In the genomic region with DNA sequence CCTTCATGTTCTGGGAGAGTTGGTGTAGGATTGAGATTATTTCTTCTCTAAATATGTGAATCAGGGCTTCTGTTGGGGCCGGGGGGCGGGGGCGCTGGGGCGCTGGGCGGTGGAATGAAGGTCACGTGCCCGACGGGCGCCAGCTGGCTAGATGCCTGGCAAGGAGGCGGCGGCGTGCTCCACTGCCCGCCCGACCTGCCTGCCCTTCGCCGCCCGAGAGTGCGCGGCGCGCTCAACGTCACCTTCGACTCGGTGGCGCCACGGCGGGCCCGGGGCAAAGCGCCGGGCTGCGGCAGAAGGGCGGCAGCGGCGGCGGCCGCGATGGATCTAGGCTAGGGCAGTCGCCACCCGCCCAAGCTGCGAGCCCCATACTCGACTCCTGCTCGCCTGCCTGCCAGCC, we compare ENCODE assay signal across 9 cellular contexts. TPM values are rescaled to one million over a fixed set of nuclear protein-coding genes. Genes with fewer than 3 reads are reported as not detected.
DNase-seq lines count a peak whose midpoint lies in the region; ATAC-seq, FAIRE-seq and TF ChIP-seq lines count a peak whose summit lies in the region.
"Had no signal": no experiment of that assay in that cellular context is flagged by ENCODE, and none has a peak within 500 bp of the region (broad histone marks: within the 10 kb centered on the region; RNA-seq: fewer than 3 reads in every experiment).

No MANE protein-coding gene starts in this region.

- H3K36me3 ChIP-seq in kidney (ENCODE audit: control insufficient read depth in 1 of 2, insufficient read depth in 2 of 2, low read length in 2 of 2) (no peaks in the 10 kb centered on the region), transverse colon (no peaks in the 10 kb centered on the region)
- H3K36me3 ChIP-seq: BLaER1 had no signal

- intact Hi-C loops in activated CD4-positive, alpha-beta memory T cell treated with anti-CD3 and anti-CD28 coated beads for 36 hours (cut with micrococcal nuclease): no loop called here
- intact Hi-C loops in kidney (cut with DNase I): no loop called here
- intact Hi-C loops in transverse colon (cut with DNase I; ENCODE audit: low total_unique reads): no loop called here

- CTCF ChIA-PET in activated CD4-positive, alpha-beta memory T cell treated with anti-CD3 and anti-CD28 coated beads for 36 hours (lab: Charles Lee): no interaction called here
- CTCF ChIA-PET in activated CD4-positive, alpha-beta memory T cell treated with anti-CD3 and anti-CD28 coated beads, Interleukin-2, amount 10 ng/mL, durations not matched to agents 7 days and 5 days (lab: Charles Lee): no interaction called here

- no peak overlapping the region for H3K4me3 Mint-ChIP-seq in activated CD4-positive, alpha-beta memory T cell treated with anti-CD3 and anti-CD28 coated beads for 36 hours
- H3K4me3 Mint-ChIP-seq in activated CD4-positive, alpha-beta memory T cell treated with anti-CD3 and anti-CD28 coated beads, Interleukin-2, amount 10 ng/mL, durations not matched to agents 7 days and 5 days: no peak overlapping the region
- H3K4me3 Mint-ChIP-seq in activated naive CD8-positive, alpha-beta T cell treated with anti-CD3 and anti-CD28 coated beads, Interleukin-2, amount 10 ng/mL, durations not matched to agents 7 days and 5 days: peak overlapping the region; percentile 37

- TF ChIP-seq EP300 in transverse colon (IDR thresholded peaks at IDR 0.05; ENCODE audit: low read depth): no peak

- H3K4me3 ChIP-seq in kidney (ENCODE audit: low read length in 2 of 2) (peak overlapping the region in 1 of 2 donors; percentile 48), transverse colon (peak overlapping the region in 3 of 4 donors; percentile 18 to 34 (median 24))
- H3K4me3 ChIP-seq: BLaER1 had no signal

- peaks cover 7% of the 10 kb centered on the region for H3K9me3 Mint-ChIP-seq in activated CD4-positive, alpha-beta memory T cell treated with anti-CD3 and anti-CD28 coated beads for 36 hours
- H3K9me3 Mint-ChIP-seq in activated CD4-positive, alpha-beta memory T cell treated with anti-CD3 and anti-CD28 coated beads, Interleukin-2, amount 10 ng/mL, durations not matched to agents 7 days and 5 days: peaks cover 6% of the 10 kb centered on the region
- peaks cover 2% of the 10 kb centered on the region for H3K9me3 Mint-ChIP-seq in activated naive CD8-positive, alpha-beta T cell treated with anti-CD3 and anti-CD28 coated beads, Interleukin-2, amount 10 ng/mL, durations not matched to agents 7 days and 5 days

- ATAC-seq in activated naive CD8-positive, alpha-beta T cell treated with anti-CD3 and anti-CD28 coated beads, Interleukin-2, amount 10 ng/mL, durations not matched to agents 7 days and 5 days (ENCODE audit: low read depth): no peak
- ATAC-seq in GM21825 (IDR thresholded peaks at IDR 0.05; ENCODE audit: unreplicated experiment): no peak
- no peak for ATAC-seq in GM18511 (IDR thresholded peaks at IDR 0.05; ENCODE audit: unreplicated experiment)

- DNase-seq in activated CD4-positive, alpha-beta memory T cell treated with anti-CD3 and anti-CD28 coated beads for 36 hours: peak; percentile 18
- no peak for DNase-seq in activated CD4-positive, alpha-beta memory T cell treated with anti-CD3 and anti-CD28 coated beads, Interleukin-2, amount 10 ng/mL, durations not matched to agents 7 days and 5 days
- peak; percentile 35 for DNase-seq in activated naive CD8-positive, alpha-beta T cell treated with anti-CD3 and anti-CD28 coated beads, Interleukin-2, amount 10 ng/mL, durations not matched to agents 7 days and 5 days
- DNase-seq in kidney (peak; percentile 76), transverse colon (peak; percentile 67), D341Med (ENCODE audit: low spot score) (no peak)

- H3K36me3 Mint-ChIP-seq in activated CD4-positive, alpha-beta memory T cell treated with anti-CD3 and anti-CD28 coated beads for 36 hours: peaks cover 2% of the 10 kb centered on the region
- no peaks in the 10 kb centered on the region for H3K36me3 Mint-ChIP-seq in activated CD4-positive, alpha-beta memory T cell treated with anti-CD3 and anti-CD28 coated beads, Interleukin-2, amount 10 ng/mL, durations not matched to agents 7 days and 5 days (ENCODE audit: low read depth)
- no peaks in the 10 kb centered on the region for H3K36me3 Mint-ChIP-seq in activated naive CD8-positive, alpha-beta T cell treated with anti-CD3 and anti-CD28 coated beads, Interleukin-2, amount 10 ng/mL, durations not matched to agents 7 days and 5 days

- TF ChIP-seq CTCF in kidney (IDR thresholded peaks at IDR 0.05; ENCODE audit: borderline replicate concordance, extremely low read depth, insufficient read depth) (no peak), transverse colon (IDR thresholded peaks at IDR 0.05) (no peak)

- peaks cover 0 to 16% of the 10 kb centered on the region in 2 donors for H3K9me3 ChIP-seq in kidney (ENCODE audit: control insufficient read depth in 1 of 2, low read length in 2 of 2)
- peaks cover 10 to 18% of the 10 kb centered on the region in 2 donors for H3K9me3 ChIP-seq in transverse colon

- in situ Hi-C loops in transverse colon (cut with MboI; ENCODE audit: low pct_ligation_motif_present in 1 of 4, low pct_unique_long_range_greater_than_20kb in 1 of 4, low sequenced_read_pairs in 3 of 4): no loop called here

- H3K4me1 Mint-ChIP-seq in activated CD4-positive, alpha-beta memory T cell treated with anti-CD3 and anti-CD28 coated beads for 36 hours (ENCODE audit: low read depth): peaks cover 2% of the 10 kb centered on the region
- no peaks in the 10 kb centered on the region for H3K4me1 Mint-ChIP-seq in activated CD4-positive, alpha-beta memory T cell treated with anti-CD3 and anti-CD28 coated beads, Interleukin-2, amount 10 ng/mL, durations not matched to agents 7 days and 5 days
- H3K4me1 Mint-ChIP-seq in activated naive CD8-positive, alpha-beta T cell treated with anti-CD3 and anti-CD28 coated beads, Interleukin-2, amount 10 ng/mL, durations not matched to agents 7 days and 5 days: peaks cover 2% of the 10 kb centered on the region

- TF ChIP-seq POLR2A in transverse colon (IDR thresholded peaks at IDR 0.05): no peak

- whole genome bisulfite sequencing in transverse colon (ENCODE audit: low coverage in 1 of 2), 2 donors: 4% methylated on average over 14 of the region's 42 CpGs; no CpG with 5 or more reads in 1 of the 2 donors

- POLR2A ChIA-PET in activated CD4-positive, alpha-beta memory T cell treated with anti-CD3 and anti-CD28 coated beads for 36 hours (lab: Charles Lee): no interaction called here
- POLR2A ChIA-PET in activated CD4-positive, alpha-beta memory T cell treated with anti-CD3 and anti-CD28 coated beads, Interleukin-2, amount 10 ng/mL, durations not matched to agents 7 days and 5 days (lab: Charles Lee): no interaction called here
- POLR2A ChIA-PET in activated naive CD8-positive, alpha-beta T cell treated with anti-CD3 and anti-CD28 coated beads, Interleukin-2, amount 10 ng/mL, durations not matched to agents 7 days and 5 days (lab: Charles Lee): no interaction called here

- no peaks in the 10 kb centered on the region for H3K4me1 ChIP-seq in kidney (ENCODE audit: control insufficient read depth in 1 of 2, insufficient read depth in 1 of 2, low read depth in 1 of 2, low read length in 2 of 2)
- peaks cover 0 to 11% (median 5%) of the 10 kb centered on the region in 4 donors for H3K4me1 ChIP-seq in transverse colon
- H3K4me1 ChIP-seq: BLaER1 had no signal

- H3K27me3 Mint-ChIP-seq in activated CD4-positive, alpha-beta memory T cell treated with anti-CD3 and anti-CD28 coated beads for 36 hours: peaks cover 33% of the 10 kb centered on the region
- peaks cover 12% of the 10 kb centered on the region for H3K27me3 Mint-ChIP-seq in activated CD4-positive, alpha-beta memory T cell treated with anti-CD3 and anti-CD28 coated beads, Interleukin-2, amount 10 ng/mL, durations not matched to agents 7 days and 5 days
- H3K27me3 Mint-ChIP-seq in activated naive CD8-positive, alpha-beta T cell treated with anti-CD3 and anti-CD28 coated beads, Interleukin-2, amount 10 ng/mL, durations not matched to agents 7 days and 5 days: peaks cover 33% of the 10 kb centered on the region

- peaks cover 13% of the 10 kb centered on the region for H3K27me3 ChIP-seq in transverse colon
- H3K27me3 ChIP-seq: BLaER1 had no signal

- H3K9ac ChIP-seq in kidney (ENCODE audit: low read length in 2 of 2): no peak overlapping the region
- H3K9ac ChIP-seq: BLaER1 had no signal

- no peak for FAIRE-seq in kidney (lab: Jason Lieb, UNC)

- H3K27ac Mint-ChIP-seq in activated CD4-positive, alpha-beta memory T cell treated with anti-CD3 and anti-CD28 coated beads for 36 hours: no peak overlapping the region
- H3K27ac Mint-ChIP-seq in activated CD4-positive, alpha-beta memory T cell treated with anti-CD3 and anti-CD28 coated beads, Interleukin-2, amount 10 ng/mL, durations not matched to agents 7 days and 5 days: no peak overlapping the region
- H3K27ac Mint-ChIP-seq in activated naive CD8-positive, alpha-beta T cell treated with anti-CD3 and anti-CD28 coated beads, Interleukin-2, amount 10 ng/mL, durations not matched to agents 7 days and 5 days: no peak overlapping the region

- peak overlapping the region in 1 of 2 donors; percentile 71 for H3K27ac ChIP-seq in kidney (ENCODE audit: low read depth in 2 of 2, low read length in 2 of 2)
- H3K27ac ChIP-seq in transverse colon: peak overlapping the region in 1 of 4 donors; percentile 8
- H3K27ac ChIP-seq: BLaER1 had no signal

RNA-seq across cellular contexts. Expression of a gene that starts 47.0 kb away (rescaled TPM):
- not detected for total RNA-seq in activated CD4-positive, alpha-beta memory T cell treated with anti-CD3 and anti-CD28 coated beads for 36 hours
- total RNA-seq in activated CD4-positive, alpha-beta memory T cell treated with anti-CD3 and anti-CD28 coated beads, Interleukin-2, amount 10 ng/mL, durations not matched to agents 7 days and 5 days: under 1 TPM in 1 of 2 experiments, not detected in 1; 0.05 TPM
- total RNA-seq in activated naive CD8-positive, alpha-beta T cell treated with anti-CD3 and anti-CD28 coated beads, Interleukin-2, amount 10 ng/mL, durations not matched to agents 7 days and 5 days: not detected
- total RNA-seq in kidney (0.25 TPM), transverse colon (under 1 TPM in 2 of 4 donors, not detected in 2; 0.14 to 0.32 TPM)
- not detected for polyA plus RNA-seq in kidney (ENCODE audit: insufficient read depth, low read depth, low replicate concordance)

RNA-seq across cellular contexts. Expression of a gene that starts 48.7 kb away (rescaled TPM):
- 10 to 100 TPM; 39.0 to 40.5 TPM for total RNA-seq in activated CD4-positive, alpha-beta memory T cell treated with anti-CD3 and anti-CD28 coated beads for 36 hours
- total RNA-seq in activated CD4-positive, alpha-beta memory T cell treated with anti-CD3 and anti-CD28 coated beads, Interleukin-2, amount 10 ng/mL, durations not matched to agents 7 days and 5 days: 10 to 100 TPM; 57.2 to 62.0 TPM
- 10 to 100 TPM; 52.5 to 57.1 TPM for total RNA-seq in activated naive CD8-positive, alpha-beta T cell treated with anti-CD3 and anti-CD28 coated beads, Interleukin-2, amount 10 ng/mL, durations not matched to agents 7 days and 5 days
- total RNA-seq in kidney (44.5 TPM), transverse colon (10 to 100 TPM; 34.5 to 43.4 (median 40.4) TPM)
- polyA plus RNA-seq in kidney (ENCODE audit: insufficient read depth, low read depth, low replicate concordance): 28.0 TPM

Comparison
In these comparisons a context has a peak if more than half of its experiments do, and no peak if none do; other contexts are left out.
1. DNase-seq: peak in activated CD4-positive, alpha-beta memory T cell treated with anti-CD3 and anti-CD28 coated beads for 36 hours (single experiment), activated naive CD8-positive, alpha-beta T cell treated with anti-CD3 and anti-CD28 coated beads, Interleukin-2, amount 10 ng/mL, durations not matched to agents 7 days and 5 days (single experiment), kidney (single experiment) and transverse colon (single experiment); none in activated CD4-positive, alpha-beta memory T cell treated with anti-CD3 and anti-CD28 coated beads, Interleukin-2, amount 10 ng/mL, durations not matched to agents 7 days and 5 days (single experiment) and D341Med (single experiment).